ENCODE assay signal across 8 cellular contexts in genomic region chr14:103333754-103334643, GRCh38. TPM values are rescaled to one million over a fixed set of nuclear protein-coding genes. Genes with fewer than 3 reads are reported as not detected.
DNase-seq lines count a peak whose midpoint lies in the region; ATAC-seq, FAIRE-seq and TF ChIP-seq lines count a peak whose summit lies in the region.

Gene EIF5 (plus strand): TSS chr14:103334237. CDS start chr14:103335861, 1,624 bp downstream.

- H3K4me1 ChIP-seq in mammary epithelial cell (ENCODE audit: insufficient read depth, low read length) (peaks cover 19% of the 10 kb centered on the region), iPS-20b (ENCODE audit: insufficient read depth, low read length) (peaks cover 11% of the 10 kb centered on the region), small intestine (ENCODE audit: control insufficient read depth in 2 of 2, insufficient read depth in 1 of 2, low read depth in 1 of 2, low read length in 1 of 2) (peaks cover 2 to 12% of the 10 kb centered on the region in 2 donors)

- dilution Hi-C loops in mammary epithelial cell (cut with HindIII; ENCODE audit: low sequenced_read_pairs) = no loop called here

- H3K4me2 ChIP-seq in mammary epithelial cell (ENCODE audit: insufficient read depth, low read depth, low read length) = peak within 1 kb of the TSS; percentile 91

- DNase-seq in AG04450 (ENCODE audit: low read depth, low spot score) (peak; percentile 97), NCI-H2227 (lab: John Stamatoyannopoulos, UW; ENCODE audit: unreplicated experiment) (peak; percentile 99), WERI-Rb-1 (peak; percentile 99), mammary epithelial cell (peak; percentile 98), small intestine (peak; percentile 98)

- in situ Hi-C loops in mammary epithelial cell (cut with MboI; ENCODE audit: low sequenced_read_pairs in 2 of 2) = no loop called here

- H3K4me3 ChIP-seq in AG04450 (ENCODE audit: low read depth, low read length) (peak within 1 kb of the TSS; percentile 90), WERI-Rb-1 (ENCODE audit: low read depth, low read length) (peak within 1 kb of the TSS; percentile 83), mammary epithelial cell (replicated peaks in 1 of 3; ENCODE audit: insufficient read depth in 1 of 3, low read depth in 2 of 3, low read length in 3 of 3) (peak within 1 kb of the TSS; percentile 83 to 95 (median 87)), iPS-20b (ENCODE audit: low read length) (peak within 1 kb of the TSS; percentile 99), small intestine (ENCODE audit: low read depth in 1 of 2, low read length in 2 of 2) (peak within 1 kb of the TSS; percentile 64 to 95)

- WGBS in mammary epithelial cell (ENCODE audit: low coverage, missing lambda C conversion rate) = 1% methylated on average over 21 of the region's 103 CpGs
- 0% methylated on average over 70 to 103 of the region's 103 CpGs for WGBS in small intestine, 3 donors

- no peak for FAIRE-seq in small intestine (lab: Jason Lieb, UNC)

- peak within 1 kb of the TSS; percentile 98 for H3K9ac ChIP-seq in mammary epithelial cell (ENCODE audit: insufficient read depth, low read length)
- H3K9ac ChIP-seq in iPS-20b (ENCODE audit: low read depth, low read length) = peak within 1 kb of the TSS; percentile 100

- CTCF ChIA-PET in AG04450 (lab: Charles Lee) (interaction anchor here (0.6 to 1.3 kb wide), 2 partner anchors 56 to 259 kb away, joined by 3 read pairs; no protein-coding TSS in a partner anchor), mammary epithelial cell (lab: Charles Lee; ENCODE audit: low non-redundant PET) (no interaction called here)

- H3K9me3 ChIP-seq in AG04450 (ENCODE audit: control insufficient read depth, insufficient read depth, low read length) (no peaks in the 10 kb centered on the region; the same call in 1 of the 2 replicates), WERI-Rb-1 (ENCODE audit: severe bottlenecking) (no peaks in the 10 kb centered on the region), mammary epithelial cell (replicated peaks; ENCODE audit: insufficient read depth, low read length) (no peaks in the 10 kb centered on the region), iPS-20b (ENCODE audit: insufficient read depth, low read depth, low read length) (no peaks in the 10 kb centered on the region), small intestine (ENCODE audit: control insufficient read depth, low read depth) (no peaks in the 10 kb centered on the region)

- BruUV-seq in mammary epithelial cell (replicated peaks; lab: Mats Ljungman, UMichigan) = no TSS peak

- peaks cover 4% of the 10 kb centered on the region for H4K20me1 ChIP-seq in mammary epithelial cell (ENCODE audit: insufficient read depth, low read length)

- POLR2A ChIA-PET in AG04450 (lab: Yijun Ruan, JAX) = interaction anchor here (0.6 to 2.9 kb wide), 22 partner anchors 9 to 505 kb away, joined by 3 to 32 read pairs (median 4); partner anchors contain the start of gene MARK3

- peaks cover 51% of the 10 kb centered on the region for H3K36me3 ChIP-seq in WERI-Rb-1
- peaks cover 34% of the 10 kb centered on the region for H3K36me3 ChIP-seq in mammary epithelial cell (ENCODE audit: insufficient read depth, low read length)
- peaks cover 41% of the 10 kb centered on the region for H3K36me3 ChIP-seq in iPS-20b (ENCODE audit: insufficient read depth, low read depth, low read length)
- H3K36me3 ChIP-seq in small intestine (ENCODE audit: control insufficient read depth in 2 of 2, insufficient read depth in 2 of 2, low read length in 2 of 2) = peaks cover 11 to 25% of the 10 kb centered on the region in 2 donors

- ATAC-seq in GM18873 (IDR thresholded peaks at IDR 0.05; ENCODE audit: low FRiP score, unreplicated experiment) (peak; percentile 93), HG03139 (IDR thresholded peaks at IDR 0.05; ENCODE audit: unreplicated experiment) (peak; percentile 90)

- H3K79me2 ChIP-seq in mammary epithelial cell (ENCODE audit: insufficient read depth, low read length) = peaks cover 63% of the 10 kb centered on the region

- no peaks in the 10 kb centered on the region for H3K27me3 ChIP-seq in AG04450 (ENCODE audit: control insufficient read depth, insufficient read depth, low read length)
- H3K27me3 ChIP-seq in WERI-Rb-1 (ENCODE audit: insufficient read depth, low read depth, severe bottlenecking) = no peaks in the 10 kb centered on the region
- H3K27me3 ChIP-seq in mammary epithelial cell (ENCODE audit: insufficient read depth, low read length) = no peaks in the 10 kb centered on the region
- H3K27me3 ChIP-seq in iPS-20b (ENCODE audit: insufficient read depth, low read length) = no peaks in the 10 kb centered on the region
- H3K27me3 ChIP-seq in small intestine (ENCODE audit: control insufficient read depth in 2 of 2, insufficient read depth in 2 of 2, low read length in 2 of 2) = no peaks in the 10 kb centered on the region

- intact Hi-C loops in mammary epithelial cell (cut with micrococcal nuclease) = loop anchor here (1.0 to 5.0 kb wide), 3 partner anchors 21 to 133 kb away; no protein-coding TSS in a partner anchor

- peak within 1 kb of the TSS; percentile 97 for H3K27ac ChIP-seq in AG04450 (ENCODE audit: low read depth, low read length)
- H3K27ac ChIP-seq in WERI-Rb-1 = peak within 1 kb of the TSS; percentile 97
- H3K27ac ChIP-seq in mammary epithelial cell (ENCODE audit: insufficient read depth, low read depth, low read length) = peak within 1 kb of the TSS; percentile 94
- H3K27ac ChIP-seq in iPS-20b (ENCODE audit: low read length) = peak within 1 kb of the TSS; percentile 94
- peak within 1 kb of the TSS; percentile 100 for H3K27ac ChIP-seq in small intestine (ENCODE audit: low read depth in 1 of 2, low read length in 1 of 2)

- H2AFZ ChIP-seq in mammary epithelial cell (ENCODE audit: low read depth, low read length) = peak within 1 kb of the TSS; percentile 97

- TF ChIP-seq CTCF in AG04450 (IDR thresholded peaks at IDR 0.05; ENCODE audit: low read depth, low read length) (peak; percentile 23; the same call in 1 of the 2 replicates), WERI-Rb-1 (IDR thresholded peaks at IDR 0.05; ENCODE audit: low read depth, low read length) (no peak), mammary epithelial cell (conservative IDR thresholded peaks at IDR 0.05 in 1 of 2, IDR thresholded peaks at IDR 0.05 in 1 of 2; ENCODE audit: extremely low read depth in 1 of 2, insufficient read depth in 1 of 2, low read depth in 1 of 2, low read length in 2 of 2) (peak in 1 of 2 donors; percentile 35)

RNA-seq across cellular contexts. Expression of gene EIF5, which starts in this region (rescaled TPM):
- 365 and 477 TPM in 2 replicates for polyA plus RNA-seq in AG04450 (2011; rRNA removed)
- polyA minus RNA-seq in AG04450 (2011; rRNA and poly(A)+ RNA removed) = 177 and 257 TPM in 2 replicates
- total RNA-seq in mammary epithelial cell = 100 to 1,000 TPM; 142 to 333 TPM
- polyA plus RNA-seq in mammary epithelial cell = 337 TPM
- polyA minus RNA-seq in mammary epithelial cell = 310 TPM
- polyA plus RNA-seq in small intestine = 100 to 1,000 TPM in 1 of 3 donors, 10 to 100 TPM in 2; 80.5 to 148 (median 82.3) TPM

Comparison
In these comparisons a context has a peak if more than half of its experiments do, and no peak if none do; other contexts are left out.
1. Peak in every context shown above with its lines: DNase-seq, ATAC-seq, H3K4me3 ChIP-seq and H3K27ac ChIP-seq.